8 cellular contexts compared by ENCODE assay signal in genomic region chr1:212413902-212414327, GRCh38. TPM values are rescaled to one million over a fixed set of nuclear protein-coding genes. Genes with fewer than 3 reads are reported as not detected.
DNase-seq lines count a peak whose midpoint lies in the region; ATAC-seq and TF ChIP-seq lines count a peak whose summit lies in the region.

No MANE protein-coding gene starts in this region.

- no peak overlapping the region for H3K4ac ChIP-seq in mesendoderm (ENCODE audit: low read depth, low read length)

- peak overlapping the region; percentile 90; the same call in 1 of the 2 replicates for H2AFZ ChIP-seq in Loucy (ENCODE audit: low read length)

- peak overlapping the region; percentile 74 for H3K9ac ChIP-seq in Loucy (ENCODE audit: low read depth, low read length, poor library complexity, severe bottlenecking)
- peak overlapping the region; percentile 91 for H3K9ac ChIP-seq in mesendoderm (ENCODE audit: low read length)

- H2BK15ac ChIP-seq in mesendoderm (replicated peaks; ENCODE audit: low read depth), result no peak overlapping the region

- H3F3A ChIP-seq in Loucy (ENCODE audit: low read depth), result 0 out of 2 replicates have a peak, but pooled peaks cover 5% of the 10 kb centered on the region

- peaks cover 9% of the 10 kb centered on the region for H4K20me1 ChIP-seq in Loucy (ENCODE audit: insufficient read depth, low read length, poor library complexity, severe bottlenecking)

- no peak overlapping the region for H4K5ac ChIP-seq in mesendoderm (ENCODE audit: low read length)

- no peak overlapping the region for H3K18ac ChIP-seq in mesendoderm (ENCODE audit: low read length)

- peak overlapping the region; percentile 30 for H3K23ac ChIP-seq in mesendoderm (ENCODE audit: low read length)

- peaks cover 12% of the 10 kb centered on the region for H3K79me1 ChIP-seq in mesendoderm (ENCODE audit: low read length)

- no CpG with 5 or more reads among the region's 21 CpGs for WGBS in mesendoderm (ENCODE audit: extremely low coverage, insufficient coverage, low lambda C conversion rate)
- 14% methylated on average over 21 of the region's 21 CpGs for WGBS in urinary bladder

- H2BK120ac ChIP-seq in mesendoderm (ENCODE audit: low read depth, low read length), result no peak overlapping the region

- H3K79me2 ChIP-seq in Loucy (ENCODE audit: insufficient read depth, low read length), result peaks cover 47% of the 10 kb centered on the region
- H3K79me2 ChIP-seq in mesendoderm (ENCODE audit: control insufficient read depth, insufficient read depth, low read length), result no peaks in the 10 kb centered on the region

- peak; percentile 5 for ATAC-seq in GM19372 (IDR thresholded peaks at IDR 0.05; ENCODE audit: low read depth, unreplicated experiment)

- H2BK5ac ChIP-seq in mesendoderm (ENCODE audit: low read length), result no peak overlapping the region

- H3K36me3 ChIP-seq in Loucy (ENCODE audit: insufficient read depth, low read length) (peaks cover 22% of the 10 kb centered on the region; the same call in 1 of the 2 replicates), mesendoderm (ENCODE audit: control insufficient read depth, insufficient read depth, low read length) (peaks cover 6% of the 10 kb centered on the region), urinary bladder (ENCODE audit: insufficient read depth) (peaks cover 2% of the 10 kb centered on the region)

- H3K4me1 ChIP-seq in Loucy (ENCODE audit: insufficient read depth, low read length, poor library complexity, severe bottlenecking), result peaks cover 56% of the 10 kb centered on the region
- H3K4me1 ChIP-seq in mesendoderm (ENCODE audit: control insufficient read depth, low read depth, low read length), result peaks cover 9% of the 10 kb centered on the region
- no peaks in the 10 kb centered on the region for H3K4me1 ChIP-seq in urinary bladder (ENCODE audit: insufficient read depth)

- H3K56ac ChIP-seq in mesendoderm (ENCODE audit: low read length), result peak overlapping the region; percentile 95

- TF ChIP-seq CTCF in Loucy (conservative IDR thresholded peaks at IDR 0.05; ENCODE audit: low read length), result no peak

- H3K27ac ChIP-seq in mesendoderm (ENCODE audit: low read depth, low read length) (no peak overlapping the region), urinary bladder (ENCODE audit: low read depth) (no peak overlapping the region)

- H3K4me2 ChIP-seq in Loucy (ENCODE audit: low read depth, low read length, poor library complexity, severe bottlenecking), result peak overlapping the region; percentile 99
- H3K4me2 ChIP-seq in mesendoderm (ENCODE audit: low read length), result peak overlapping the region; percentile 72

- no peaks in the 10 kb centered on the region for H3K9me2 ChIP-seq in Loucy (replicated peaks; ENCODE audit: low read depth, low read length)

- DNase-seq in AML-193 (lab: John Stamatoyannopoulos, UW) (peak; percentile 11 to 25), cerebellar cortex (ENCODE audit: low spot score) (peak; percentile 29), mesendoderm (no peak), NCI-H2196 (lab: John Stamatoyannopoulos, UW; ENCODE audit: unreplicated experiment) (no peak)
- no peak for DNase-seq in effector CD4-positive, alpha-beta T cell

- no peak overlapping the region for H2AK5ac ChIP-seq in mesendoderm (ENCODE audit: low read length)

- H3K27me3 ChIP-seq in Loucy (ENCODE audit: insufficient read depth, low read length, poor library complexity, severe bottlenecking) (no peaks in the 10 kb centered on the region), mesendoderm (ENCODE audit: insufficient read depth, low read length, poor library complexity) (no peaks in the 10 kb centered on the region)

- H4K8ac ChIP-seq in mesendoderm (ENCODE audit: low read depth, low read length), result no peak overlapping the region

- H3K4me3 ChIP-seq in Loucy (ENCODE audit: low read length, poor library complexity, severe bottlenecking), result peak overlapping the region; percentile 82
- H3K4me3 ChIP-seq in mesendoderm (ENCODE audit: low read length), result peak overlapping the region; percentile 88
- H3K4me3 ChIP-seq in urinary bladder (ENCODE audit: low read depth, low read length), result peak overlapping the region; percentile 78

- no peaks in the 10 kb centered on the region for H3K9me3 ChIP-seq in Loucy (ENCODE audit: insufficient read depth, low read depth, low read length)

RNA-seq across cellular contexts. Expression of gene PACC1, which starts 0.8 kb away (rescaled TPM):
- polyA plus RNA-seq in mesendoderm (2013, experiment 1 of 2), result 6.6 TPM
- 6.8 TPM for polyA plus RNA-seq in mesendoderm (2013, experiment 2 of 2)
- 5.3 TPM for total RNA-seq in urinary bladder
- polyA plus RNA-seq in urinary bladder, result 3.8 TPM

RNA-seq across cellular contexts. Expression of gene NENF, which starts 18.8 kb away (rescaled TPM):
- 17.0 TPM for polyA plus RNA-seq in mesendoderm (2013, experiment 1 of 2)
- 18.7 TPM for polyA plus RNA-seq in mesendoderm (2013, experiment 2 of 2)
- total RNA-seq in urinary bladder, result 42.5 TPM
- 75.2 TPM for polyA plus RNA-seq in urinary bladder

Comparison
In these comparisons a context has a peak if more than half of its experiments do, and no peak if none do; other contexts are left out.
1. DNase-seq: peak in AML-193 (2 of 2) and cerebellar cortex (single experiment); none in mesendoderm (single experiment), NCI-H2196 (single experiment) and effector CD4-positive, alpha-beta T cell (single experiment).
2. Peak in every context shown above with its lines, with median percentiles within 50 percentile points of each other: H3K4me3 ChIP-seq.